In genomic region chr7:149729586-149729982, GRCh38 we compare ENCODE assay signal across 19 cellular contexts. TPM values are rescaled to one million over a fixed set of nuclear protein-coding genes. Genes with fewer than 3 reads are reported as not detected.
"Had no signal": no experiment of that assay in that cellular context is flagged by ENCODE, and none has a peak within 500 bp of the region (broad histone marks: within the 10 kb centered on the region; RNA-seq: fewer than 3 reads in every experiment).

No MANE protein-coding gene starts in this region.

- H3K9me3 ChIP-seq: breast epithelium, prostate gland, right lobe of liver, tibial artery, uterus had no signal

- H3K36me3 ChIP-seq: neural progenitor cell, right lobe of liver, uterus had no signal

- H3K4me3 ChIP-seq: breast epithelium, neural progenitor cell, prostate gland, right lobe of liver, tibial artery, uterus had no signal

- H3K27me3 ChIP-seq: breast epithelium, neural progenitor cell, right lobe of liver, tibial artery, uterus had no signal

- DNase-seq: activated CD4-positive, alpha-beta T cell treated with anti-CD3 and anti-CD28 coated beads, Interleukin-2, amount 10 ng/mL, durations not matched to agents 24 days and 14 days; activated CD8-positive, alpha-beta T cell treated with anti-CD3 and anti-CD28 coated beads for 36 hours; activated naive CD4-positive, alpha-beta T cell treated with anti-CD3 and anti-CD28 coated beads, Interleukin-2, amount 50 U/mL, for 16 hours; activated T-cell treated with anti-CD3 and anti-CD28 coated beads, Interleukin-2, amount 50 U/mL, for 1 hour; mesendoderm; naive thymus-derived CD4-positive, alpha-beta T cell; stimulated activated naive B cell treated with anti-CD40 and anti-IgM and Interleukin-4, amounts not matched to agents 10 μg/mL and 1 μg/mL and 100 μg/mL, for 72 hours; T-helper 1 cell; T-helper 9 cell; uterus had no signal

- ATAC-seq: activated CD8-positive, alpha-beta T cell treated with anti-CD3 and anti-CD28 coated beads for 36 hours; activated T-helper 17 cell treated with anti-CD3 and anti-CD28 coated beads, Interleukin-2, amount 50 U/mL, for 72 hours; naive thymus-derived CD4-positive, alpha-beta T cell; right lobe of liver; SK-N-SH treated with all-trans-retinoic acid at 6 μM for 48 hours; stimulated activated naive B cell treated with anti-CD40 and anti-IgM and Interleukin-4, amounts not matched to agents 10 μg/mL and 1 μg/mL and 100 μg/mL, for 72 hours had no signal

- H3K4me1 ChIP-seq: neural progenitor cell, right lobe of liver, uterus had no signal

- H3K27ac ChIP-seq: breast epithelium, neural progenitor cell, prostate gland, right lobe of liver, tibial artery, uterus had no signal

RNA-seq across cellular contexts. Expression of gene ZNF467, which starts 43.8 kb away (rescaled TPM):
- total RNA-seq: kidney epithelial cell, osteoblast had no signal
